ENCODE assay signal across 8 cellular contexts in genomic region chr15:92809880-92810361, GRCh38.
DNase-seq lines count a peak whose midpoint lies in the region; ATAC-seq and TF ChIP-seq lines count a peak whose summit lies in the region.

No MANE protein-coding gene starts in this region.

- peak overlapping the region; percentile 52 for H3K4me3 ChIP-seq in GM23338

- H3K27me3 ChIP-seq in GM23338 (ENCODE audit: insufficient read depth) = no peaks in the 10 kb centered on the region

- peaks cover 34% of the 10 kb centered on the region for H3K4me1 Mint-ChIP-seq in GM23338
- H3K4me1 Mint-ChIP-seq in stimulated activated naive B cell treated with anti-CD40 and anti-IgM and Interleukin-4, amounts not matched to agents 10 μg/mL and 1 μg/mL and 100 μg/mL, for 72 hours = peaks cover 5 to 20% of the 10 kb centered on the region in 2 donors

- no peaks in the 10 kb centered on the region for H3K79me2 ChIP-seq in GM23338 (replicated peaks; ENCODE audit: insufficient read depth)

- H3K9me2 ChIP-seq in GM23338 (ENCODE audit: insufficient read depth) = no peaks in the 10 kb centered on the region

- DNase-seq in CD1c-positive myeloid dendritic cell (ENCODE audit: extremely low spot score) (peak; percentile 77), GM23338 (ENCODE audit: low spot score) (no peak), RPMI8226 (peak; percentile 77), cerebellar cortex (ENCODE audit: low spot score) (peak; percentile 67), left kidney (ENCODE audit: low read depth, low spot score) (peak; percentile 83), OCI-M2 (lab: John Stamatoyannopoulos, UW; ENCODE audit: unreplicated experiment) (no peak)
- DNase-seq in stimulated activated naive B cell treated with anti-CD40 and anti-IgM and Interleukin-4, amounts not matched to agents 10 μg/mL and 1 μg/mL and 100 μg/mL, for 72 hours = no peak

- H3K36me3 Mint-ChIP-seq in GM23338 (ENCODE audit: low read depth) = no peaks in the 10 kb centered on the region; the same call in 2 of the 3 replicates
- H3K36me3 Mint-ChIP-seq in stimulated activated naive B cell treated with anti-CD40 and anti-IgM and Interleukin-4, amounts not matched to agents 10 μg/mL and 1 μg/mL and 100 μg/mL, for 72 hours = peaks cover 5 to 8% of the 10 kb centered on the region in 2 donors

- no peaks in the 10 kb centered on the region for H4K20me1 ChIP-seq in GM23338 (replicated peaks; ENCODE audit: insufficient read depth)

- peaks cover 29% of the 10 kb centered on the region for H3K4me1 ChIP-seq in GM23338 (ENCODE audit: insufficient read depth)

- peak overlapping the region; percentile 74 for H3K4me2 ChIP-seq in GM23338

- ATAC-seq in GM23338 = peak; percentile 1; the same call in 2 of the 3 replicates
- ATAC-seq in stimulated activated naive B cell treated with anti-CD40 and anti-IgM and Interleukin-4, amounts not matched to agents 10 μg/mL and 1 μg/mL and 100 μg/mL, for 72 hours (replicated peaks) = peak in 1 of 2 donors; percentile 6
- no peak for ATAC-seq in HG02678 (IDR thresholded peaks at IDR 0.05; ENCODE audit: unreplicated experiment)

- no peaks in the 10 kb centered on the region; the same call in 1 of the 2 replicates for H3F3A ChIP-seq in GM23338 (replicated peaks; ENCODE audit: low read depth)

- no peak overlapping the region for H2AFZ ChIP-seq in GM23338

- H3K9me3 Mint-ChIP-seq in GM23338 = no peaks in the 10 kb centered on the region
- no peaks in the 10 kb centered on the region for H3K9me3 Mint-ChIP-seq in stimulated activated naive B cell treated with anti-CD40 and anti-IgM and Interleukin-4, amounts not matched to agents 10 μg/mL and 1 μg/mL and 100 μg/mL, for 72 hours

- H3K36me3 ChIP-seq in GM23338 (ENCODE audit: insufficient read depth) = no peaks in the 10 kb centered on the region

- peak overlapping the region; percentile 98 for H3K27ac ChIP-seq in GM23338 (ENCODE audit: low read depth)

- H3K27me3 Mint-ChIP-seq in GM23338 (ENCODE audit: insufficient read depth, low read depth, poor library complexity) = peaks cover 10% of the 10 kb centered on the region
- H3K27me3 Mint-ChIP-seq in stimulated activated naive B cell treated with anti-CD40 and anti-IgM and Interleukin-4, amounts not matched to agents 10 μg/mL and 1 μg/mL and 100 μg/mL, for 72 hours = no peaks in the 10 kb centered on the region

- H3K27ac Mint-ChIP-seq in GM23338 = peak overlapping the region; percentile 100
- H3K27ac Mint-ChIP-seq in stimulated activated naive B cell treated with anti-CD40 and anti-IgM and Interleukin-4, amounts not matched to agents 10 μg/mL and 1 μg/mL and 100 μg/mL, for 72 hours = peak overlapping the region; percentile 98

- H3K4me3 Mint-ChIP-seq in GM23338 = peak overlapping the region; percentile 85
- H3K4me3 Mint-ChIP-seq in stimulated activated naive B cell treated with anti-CD40 and anti-IgM and Interleukin-4, amounts not matched to agents 10 μg/mL and 1 μg/mL and 100 μg/mL, for 72 hours = peak overlapping the region; percentile 69 to 94

- no peak for TF ChIP-seq CTCF in GM23338 (conservative IDR thresholded peaks at IDR 0.05; ENCODE audit: low read depth in 2 of 2)

TF ChIP-seq in GM23338, 12 proteins besides CTCF, POLR2A, EP300 and RAD21:
- TF ChIP-seq JUNB (IDR thresholded peaks at IDR 0.05; ENCODE audit: unreplicated experiment) = no peak
- TF ChIP-seq CREB1 (CRISPR knock-in tag; IDR thresholded peaks at IDR 0.05; ENCODE audit: low read depth) = no peak
- no peak for TF ChIP-seq POLR2AphosphoS5 (IDR thresholded peaks at IDR 0.05; ENCODE audit: low read depth)
- no peak for TF ChIP-seq ETS1 (IDR thresholded peaks at IDR 0.05)
- TF ChIP-seq EZH2 (IDR thresholded peaks at IDR 0.05; ENCODE audit: low read depth, unreplicated experiment) = no peak
- TF ChIP-seq EZH2phosphoT487 (IDR thresholded peaks at IDR 0.05; ENCODE audit: unreplicated experiment) = no peak
TF ChIP-seq in GM23338: peak in this region for 0.

Comparison
In these comparisons a context has a peak if more than half of its experiments do, and no peak if none do; other contexts are left out.
1. DNase-seq: peak in CD1c-positive myeloid dendritic cell (single experiment), RPMI8226 (single experiment), cerebellar cortex (single experiment) and left kidney (single experiment); none in GM23338 (single experiment), stimulated activated naive B cell treated with anti-CD40 and anti-IgM and Interleukin-4, amounts not matched to agents 10 μg/mL and 1 μg/mL and 100 μg/mL, for 72 hours (single experiment) and OCI-M2 (single experiment).